Comparison of ENCODE assay signal across 8 cellular contexts in the genomic region with DNA sequence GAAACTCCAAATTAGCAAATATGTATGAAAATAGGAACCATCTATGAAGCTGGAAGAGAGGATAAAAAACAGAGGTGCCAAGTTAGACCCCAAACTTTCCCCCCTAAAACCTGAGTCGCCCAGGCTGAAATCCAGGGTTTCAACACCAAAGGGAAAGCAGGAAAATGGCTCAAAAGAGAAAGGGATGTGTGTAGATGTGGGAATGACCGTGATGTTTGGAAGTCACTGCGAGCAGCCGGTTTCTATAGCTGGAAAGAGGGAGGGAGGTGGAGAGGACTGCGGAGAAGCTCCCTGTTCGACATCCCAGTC. TPM values are rescaled to one million over a fixed set of nuclear protein-coding genes. Genes with fewer than 3 reads are reported as not detected.
DNase-seq lines count a peak whose midpoint lies in the region; ATAC-seq and TF ChIP-seq lines count a peak whose summit lies in the region.

No MANE protein-coding gene starts in this region.

- CTCF ChIA-PET in activated naive CD4-positive, alpha-beta T cell treated with anti-CD3 and anti-CD28 coated beads, Interleukin-2, amount 10 ng/mL, durations not matched to agents 7 days and 5 days (lab: Charles Lee): interaction anchor here (1.7 kb wide), 1 partner anchor 36 kb away, joined by 6 read pairs; no protein-coding TSS in a partner anchor

- H3K27ac Mint-ChIP-seq in activated naive CD4-positive, alpha-beta T cell treated with anti-CD3 and anti-CD28 coated beads, Interleukin-2, amount 10 ng/mL, durations not matched to agents 7 days and 5 days: no peak overlapping the region

- no peak overlapping the region for H2BK15ac ChIP-seq in mesendoderm (replicated peaks; ENCODE audit: low read depth)

- H3K4me3 Mint-ChIP-seq in activated naive CD4-positive, alpha-beta T cell treated with anti-CD3 and anti-CD28 coated beads, Interleukin-2, amount 10 ng/mL, durations not matched to agents 7 days and 5 days: peak overlapping the region; percentile 12

- H3K56ac ChIP-seq in mesendoderm (ENCODE audit: low read length): peak overlapping the region; percentile 85

- H3K79me1 ChIP-seq in mesendoderm (ENCODE audit: low read length): peaks cover 4% of the 10 kb centered on the region

- no peak overlapping the region for H4K8ac ChIP-seq in mesendoderm (ENCODE audit: low read depth, low read length)

- no peaks in the 10 kb centered on the region for H3K9me3 Mint-ChIP-seq in activated naive CD4-positive, alpha-beta T cell treated with anti-CD3 and anti-CD28 coated beads, Interleukin-2, amount 10 ng/mL, durations not matched to agents 7 days and 5 days

- no peak overlapping the region for H3K18ac ChIP-seq in mesendoderm (ENCODE audit: low read length)

- TF ChIP-seq EP300 in transverse colon (IDR thresholded peaks at IDR 0.05; ENCODE audit: low read depth): no peak

- H2AK5ac ChIP-seq in mesendoderm (ENCODE audit: low read length): no peak overlapping the region

- DNase-seq in activated naive CD4-positive, alpha-beta T cell treated with anti-CD3 and anti-CD28 coated beads, Interleukin-2, amount 10 ng/mL, durations not matched to agents 7 days and 5 days: no peak
- DNase-seq in activated naive CD4-positive, alpha-beta T cell (lab: John Stamatoyannopoulos, UW): no peak
- DNase-seq in breast epithelium (ENCODE audit: low spot score in 2 of 2): no peak
- no peak for DNase-seq in mesendoderm
- no peak for DNase-seq in transverse colon
- no peak for DNase-seq in islet precursor cell
- DNase-seq in NCI-H345 treated with DMSO at 0.1 percent for 48 hours (lab: John Stamatoyannopoulos, UW; ENCODE audit: unreplicated experiment): no peak

- H3K27ac ChIP-seq in breast epithelium (no peak overlapping the region), mesendoderm (ENCODE audit: low read depth, low read length) (no peak overlapping the region), transverse colon (peak overlapping the region in 1 of 4 donors; percentile 3)

- no peak overlapping the region for H2BK120ac ChIP-seq in mesendoderm (ENCODE audit: low read depth, low read length)

- peaks cover 57% of the 10 kb centered on the region for H3K27me3 Mint-ChIP-seq in activated naive CD4-positive, alpha-beta T cell treated with anti-CD3 and anti-CD28 coated beads, Interleukin-2, amount 10 ng/mL, durations not matched to agents 7 days and 5 days

- H3K36me3 Mint-ChIP-seq in activated naive CD4-positive, alpha-beta T cell treated with anti-CD3 and anti-CD28 coated beads, Interleukin-2, amount 10 ng/mL, durations not matched to agents 7 days and 5 days: peaks cover 39% of the 10 kb centered on the region

- H3K4me1 ChIP-seq in breast epithelium: no peaks in the 10 kb centered on the region
- peaks cover 2% of the 10 kb centered on the region for H3K4me1 ChIP-seq in mesendoderm (ENCODE audit: control insufficient read depth, low read depth, low read length)
- peaks cover 4 to 27% (median 13%) of the 10 kb centered on the region in 4 donors for H3K4me1 ChIP-seq in transverse colon

- no peak overlapping the region for H3K4ac ChIP-seq in mesendoderm (ENCODE audit: low read depth, low read length)

- no peak for ATAC-seq in GM19463 (IDR thresholded peaks at IDR 0.05; ENCODE audit: unreplicated experiment)

- intact Hi-C loops in breast epithelium (cut with DNase I; ENCODE audit: low total_unique reads) (no loop called here), transverse colon (cut with DNase I; ENCODE audit: low total_unique reads) (no loop called here)

- H3K36me3 ChIP-seq in breast epithelium: no peaks in the 10 kb centered on the region
- H3K36me3 ChIP-seq in mesendoderm (ENCODE audit: control insufficient read depth, insufficient read depth, low read length): no peaks in the 10 kb centered on the region
- peaks cover 0 to 11% (median 0%) of the 10 kb centered on the region in 4 donors for H3K36me3 ChIP-seq in transverse colon

- H3K4me1 Mint-ChIP-seq in activated naive CD4-positive, alpha-beta T cell treated with anti-CD3 and anti-CD28 coated beads, Interleukin-2, amount 10 ng/mL, durations not matched to agents 7 days and 5 days: peaks cover 44% of the 10 kb centered on the region

- H2BK5ac ChIP-seq in mesendoderm (ENCODE audit: low read length): no peak overlapping the region

- H3K27me3 ChIP-seq in breast epithelium: no peaks in the 10 kb centered on the region
- no peaks in the 10 kb centered on the region for H3K27me3 ChIP-seq in mesendoderm (ENCODE audit: insufficient read depth, low read length, poor library complexity)
- H3K27me3 ChIP-seq in transverse colon: peaks cover 18% of the 10 kb centered on the region

- no peak overlapping the region for H3K23ac ChIP-seq in mesendoderm (ENCODE audit: low read length)

- in situ Hi-C loops in transverse colon (cut with MboI; ENCODE audit: low pct_ligation_motif_present in 1 of 4, low pct_unique_long_range_greater_than_20kb in 1 of 4, low sequenced_read_pairs in 3 of 4): no loop called here

- H3K9me3 ChIP-seq in breast epithelium (no peaks in the 10 kb centered on the region), transverse colon (no peaks in the 10 kb centered on the region)

- WGBS in mesendoderm (ENCODE audit: extremely low coverage, insufficient coverage, low lambda C conversion rate): no CpG with 5 or more reads among the region's 6 CpGs
- 12 to 20% methylated on average over 1 to 6 of the region's 6 CpGs for WGBS in transverse colon (ENCODE audit: low coverage in 1 of 2), 2 donors

- peak overlapping the region; percentile 74 for H3K9ac ChIP-seq in mesendoderm (ENCODE audit: low read length)

- peak overlapping the region; percentile 98 for H3K4me2 ChIP-seq in mesendoderm (ENCODE audit: low read length)

- no peak for TF ChIP-seq POLR2A in breast epithelium (IDR thresholded peaks at IDR 0.05)
- TF ChIP-seq POLR2A in transverse colon (IDR thresholded peaks at IDR 0.05): no peak

- peak overlapping the region; percentile 44 to 65 (median 55) for H3K4me3 ChIP-seq in breast epithelium
- H3K4me3 ChIP-seq in mesendoderm (ENCODE audit: low read length): peak overlapping the region; percentile 56
- H3K4me3 ChIP-seq in transverse colon: peak overlapping the region in 3 of 4 donors; percentile 14 to 47 (median 30)

- no peaks in the 10 kb centered on the region for H3K79me2 ChIP-seq in mesendoderm (ENCODE audit: control insufficient read depth, insufficient read depth, low read length)

- TF ChIP-seq CTCF in breast epithelium (IDR thresholded peaks at IDR 0.05): no peak
- TF ChIP-seq CTCF in transverse colon (IDR thresholded peaks at IDR 0.05): no peak

- no peak overlapping the region for H4K5ac ChIP-seq in mesendoderm (ENCODE audit: low read length)

RNA-seq across cellular contexts. Expression of gene RING1, which starts 4.5 kb away (rescaled TPM):
- 10 to 100 TPM; 11.8 to 20.6 (median 19.5) TPM for total RNA-seq in breast epithelium
- 25.9 TPM for polyA plus RNA-seq in mesendoderm (2013, experiment 1 of 2)
- polyA plus RNA-seq in mesendoderm (2013, experiment 2 of 2): 25.7 TPM
- 10 to 100 TPM; 10.8 to 29.9 (median 19.9) TPM for total RNA-seq in transverse colon

RNA-seq across cellular contexts. Expression of gene HSD17B8, which starts 8.4 kb away (rescaled TPM):
- 10 to 100 TPM; 17.0 to 33.8 (median 18.4) TPM for total RNA-seq in breast epithelium
- 2.1 TPM for polyA plus RNA-seq in mesendoderm (2013, experiment 1 of 2)
- polyA plus RNA-seq in mesendoderm (2013, experiment 2 of 2): 2.1 TPM
- 10 to 100 TPM; 34.3 to 65.7 (median 43.1) TPM for total RNA-seq in transverse colon

RNA-seq across cellular contexts. Expression of gene SLC39A7, which starts 12.1 kb away (rescaled TPM):
- total RNA-seq in breast epithelium (10 to 100 TPM; 55.0 to 79.3 (median 74.1) TPM), transverse colon (10 to 100 TPM; 38.2 to 99.9 (median 60.5) TPM)
- 44.7 TPM for polyA plus RNA-seq in mesendoderm (2013, experiment 1 of 2)
- polyA plus RNA-seq in mesendoderm (2013, experiment 2 of 2): 43.5 TPM

RNA-seq across cellular contexts. Expression of gene RXRB, which starts 12.3 kb away (rescaled TPM):
- total RNA-seq in breast epithelium (10 to 100 TPM; 27.4 to 39.1 (median 27.5) TPM), transverse colon (10 to 100 TPM; 26.9 to 31.9 (median 29.4) TPM)
- polyA plus RNA-seq in mesendoderm (2013, experiment 1 of 2): 7.3 TPM
- 6.7 TPM for polyA plus RNA-seq in mesendoderm (2013, experiment 2 of 2)

RNA-seq across cellular contexts. Expression of gene COL11A2, which starts 20.5 kb away (rescaled TPM):
- 1 to 10 TPM in 1 of 3 donors, under 1 TPM in 2; 0.32 to 1.0 (median 0.98) TPM for total RNA-seq in breast epithelium
- polyA plus RNA-seq in mesendoderm (2013, experiment 1 of 2): 0.52 TPM
- 0.57 TPM for polyA plus RNA-seq in mesendoderm (2013, experiment 2 of 2)
- under 1 TPM in 3 of 4 donors, not detected in 1; 0.14 to 0.79 (median 0.75) TPM for total RNA-seq in transverse colon
